In the genomic region with DNA sequence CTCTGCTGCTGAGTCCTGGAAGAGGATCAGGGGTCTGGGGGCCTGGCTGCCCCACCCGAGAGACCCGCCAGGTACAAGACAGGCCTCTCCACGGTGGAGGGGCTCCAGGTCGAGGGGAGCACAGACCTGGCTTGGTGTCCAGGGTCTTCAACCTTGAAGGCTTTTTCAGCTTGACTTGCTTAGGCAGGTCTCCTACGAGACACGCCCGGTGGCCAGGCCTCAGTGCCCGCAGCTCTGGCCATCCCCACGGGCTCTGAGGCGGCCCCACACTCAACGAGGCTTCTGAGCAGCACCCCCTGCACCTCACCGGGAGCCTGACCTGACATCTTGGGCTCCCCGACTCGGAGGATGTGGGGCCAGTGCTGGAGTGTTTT, we compare ENCODE assay signal across 12 cellular contexts. TPM values are rescaled to one million over a fixed set of nuclear protein-coding genes. Genes with fewer than 3 reads are reported as not detected.
DNase-seq lines count a peak whose midpoint lies in the region; ATAC-seq, FAIRE-seq and TF ChIP-seq lines count a peak whose summit lies in the region.
"Had no signal": no experiment of that assay in that cellular context is flagged by ENCODE, and none has a peak within 500 bp of the region (broad histone marks: within the 10 kb centered on the region; RNA-seq: fewer than 3 reads in every experiment).

No MANE protein-coding gene starts in this region.

- no peaks in the 10 kb centered on the region for H3K9me3 Mint-ChIP-seq in activated naive CD4-positive, alpha-beta T cell treated with anti-CD3 and anti-CD28 coated beads for 36 hours
- H3K9me3 Mint-ChIP-seq: neural crest cell had no signal

- no peaks in the 10 kb centered on the region for H3K27me3 Mint-ChIP-seq in activated naive CD4-positive, alpha-beta T cell treated with anti-CD3 and anti-CD28 coated beads for 36 hours (ENCODE audit: low read depth)

- no peak overlapping the region for H4K91ac ChIP-seq in H1 (replicated peaks; ENCODE audit: insufficient read length, low read length)

- no peaks in the 10 kb centered on the region for H3K36me3 ChIP-seq in OCI-LY7 (ENCODE audit: insufficient read depth, low read length)
- H3K36me3 ChIP-seq in H1 (ENCODE audit: control insufficient read depth in 2 of 4, insufficient read depth in 4 of 4, low read length in 3 of 4), result no peaks in the 10 kb centered on the region
- H3K36me3 ChIP-seq in thymus (ENCODE audit: control insufficient read depth, insufficient read depth), result no peaks in the 10 kb centered on the region
- H3K36me3 ChIP-seq: tibial artery had no signal

- CTCF ChIA-PET in activated naive CD4-positive, alpha-beta T cell treated with anti-CD3 and anti-CD28 coated beads for 36 hours (lab: Charles Lee), result interaction anchor here (0.6 to 1.0 kb wide), 4 partner anchors 9 to 166 kb away, joined by 3 to 5 read pairs (median 3); no protein-coding TSS in a partner anchor
- CTCF ChIA-PET in OCI-LY7 (lab: Charles Lee; ENCODE audit: unreplicated experiment) (interaction anchor here (0.6 kb wide), 1 partner anchor 41 kb away, joined by 10 read pairs; no protein-coding TSS in a partner anchor), H1 (lab: Charles Lee; ENCODE audit: partially characterized antibody) (interaction anchor here (0.9 to 1.7 kb wide), 3 partner anchors 10 to 40 kb away, joined by 3 to 5 read pairs (median 4); no protein-coding TSS in a partner anchor)

- H2AFZ ChIP-seq in OCI-LY7 (ENCODE audit: low read length) (no peak overlapping the region), H1 (ENCODE audit: low read length) (no peak overlapping the region)

- H4K5ac ChIP-seq in H1 (ENCODE audit: insufficient read length, low read depth, low read length), result no peak overlapping the region

- no peaks in the 10 kb centered on the region for H3K36me3 Mint-ChIP-seq in activated naive CD4-positive, alpha-beta T cell treated with anti-CD3 and anti-CD28 coated beads for 36 hours (ENCODE audit: low read depth)

- no peak for TF ChIP-seq POLR2A in H1 (IDR thresholded peaks at IDR 0.05; ENCODE audit: control extremely low read depth in 1 of 2, low read depth in 2 of 2, low read length in 2 of 2)

- no peak overlapping the region for H3K9ac ChIP-seq in H1 (replicated peaks in 1 of 4; ENCODE audit: extremely low read depth in 1 of 4, low read depth in 3 of 4, low read length in 3 of 4)

- H3K79me1 ChIP-seq in H1 (ENCODE audit: low read depth, low read length), result no peaks in the 10 kb centered on the region

- H3K4me3 ChIP-seq in OCI-LY7 (ENCODE audit: low read depth, low read length, poor library complexity, severe bottlenecking) (peak overlapping the region; percentile 71), H1 (ENCODE audit: extremely low read depth in 1 of 4, insufficient read depth in 2 of 4, low read depth in 3 of 4, low read length in 4 of 4) (no peak overlapping the region), thymus (ENCODE audit: low read length) (peak overlapping the region; percentile 51)
- H3K4me3 ChIP-seq: tibial artery had no signal

- H3K27ac Mint-ChIP-seq in activated naive CD4-positive, alpha-beta T cell treated with anti-CD3 and anti-CD28 coated beads for 36 hours, result peak overlapping the region; percentile 70

- no peak overlapping the region for H2AK5ac ChIP-seq in H1 (ENCODE audit: low read depth, low read length)

- no peak overlapping the region; the same call in 1 of the 2 replicates for H4K8ac ChIP-seq in H1 (ENCODE audit: extremely low read depth, insufficient read depth, low read length)

- BruUV-seq in OCI-LY7 (replicated peaks; lab: Mats Ljungman, UMichigan), result TSS peak; percentile 59

- H3K4me3 Mint-ChIP-seq in activated naive CD4-positive, alpha-beta T cell treated with anti-CD3 and anti-CD28 coated beads for 36 hours, result peak overlapping the region; percentile 81
- H3K4me3 Mint-ChIP-seq: neural crest cell had no signal

- DNase-seq in activated naive CD4-positive, alpha-beta T cell treated with anti-CD3 and anti-CD28 coated beads for 36 hours, result no peak
- no peak for DNase-seq in activated naive CD4-positive, alpha-beta T cell (lab: John Stamatoyannopoulos, UW)
- DNase-seq in OCI-LY7 (ENCODE audit: low spot score), result no peak
- DNase-seq in H1 (ENCODE audit: low read depth in 1 of 2, low spot score in 2 of 2), result no peak
- DNase-seq in OCI-M2 (lab: John Stamatoyannopoulos, UW; ENCODE audit: unreplicated experiment), result no peak
- no peak for DNase-seq in medulla oblongata (ENCODE audit: extremely low spot score)
- DNase-seq: NCI-H187 had no signal

- TF ChIP-seq RAD21 in H1 (IDR thresholded peaks at IDR 0.05 in 1 of 2, conservative IDR thresholded peaks at IDR 0.05 in 1 of 2; ENCODE audit: low read depth in 2 of 2, low read length in 2 of 2), result no peak

- no peak overlapping the region for H2BK20ac ChIP-seq in H1 (ENCODE audit: low read length)

- H3K18ac ChIP-seq in H1 (ENCODE audit: extremely low read depth, low read length), result no peak overlapping the region

- WGBS in H1 (ENCODE audit: extremely low coverage in 1 of 2, insufficient coverage in 1 of 2, insufficient read length in 1 of 2, insufficient replicate concordance in 2 of 2, low coverage in 1 of 2, low lambda C conversion rate in 2 of 2, missing lambda C conversion rate in 1 of 2), 2 experiments, result 91% methylated on average over 14 of the region's 14 CpGs; no CpG with 5 or more reads in 1 of the 2 experiments
- WGBS in thymus, result 42% methylated on average over 14 of the region's 14 CpGs

- no peak overlapping the region for H2BK12ac ChIP-seq in H1 (ENCODE audit: low read depth, low read length)

- H3K4me1 ChIP-seq in OCI-LY7 (ENCODE audit: insufficient read depth, low read length, poor library complexity, severe bottlenecking) (peaks cover 63% of the 10 kb centered on the region), H1 (replicated peaks in 1 of 4; ENCODE audit: control insufficient read depth in 3 of 4, insufficient read depth in 4 of 4, low read length in 3 of 4) (peaks cover 0 to 10% (median 5%) of the 10 kb centered on the region in 4 experiments; a peak in 3 of 7 replicates), thymus (ENCODE audit: control insufficient read depth, insufficient read depth, low read length) (peaks cover 12% of the 10 kb centered on the region)

- no peaks in the 10 kb centered on the region for H3K79me2 ChIP-seq in OCI-LY7 (ENCODE audit: insufficient read depth, low read depth, low read length)
- H3K79me2 ChIP-seq in H1 (ENCODE audit: control insufficient read depth in 1 of 2, insufficient read depth in 2 of 2, low read length in 2 of 2), result no peaks in the 10 kb centered on the region

- no peaks in the 10 kb centered on the region for H3K9me3 ChIP-seq in OCI-LY7 (ENCODE audit: low read length)
- no peaks in the 10 kb centered on the region for H3K9me3 ChIP-seq in H1 (ENCODE audit: insufficient read depth in 2 of 2, low read depth in 1 of 2, low read length in 1 of 2)
- H3K9me3 ChIP-seq in thymus (ENCODE audit: control insufficient read depth), result peaks cover 1% of the 10 kb centered on the region
- H3K9me3 ChIP-seq: tibial artery had no signal

- H3K9me2 ChIP-seq in OCI-LY7 (ENCODE audit: insufficient read depth, low read length), result no peaks in the 10 kb centered on the region

- no peak overlapping the region for H2BK120ac ChIP-seq in H1 (replicated peaks; ENCODE audit: low read depth, low read length)

- POLR2A ChIA-PET in OCI-LY7 (lab: Charles Lee), result interaction anchor here (2.6 kb wide), 1 partner anchor 10 kb away, joined by 10 read pairs; no protein-coding TSS in a partner anchor
- POLR2A ChIA-PET in H1 (lab: Charles Lee; ENCODE audit: partially characterized antibody), result interaction anchor here (1.3 kb wide), 1 partner anchor 21 kb away, joined by 3 read pairs; no protein-coding TSS in a partner anchor

- H3K4ac ChIP-seq in H1 (replicated peaks; ENCODE audit: insufficient read length, low read depth, low read length), result no peak overlapping the region

- no peaks in the 10 kb centered on the region; the same call in 1 of the 2 replicates for H3K23me2 ChIP-seq in H1 (ENCODE audit: low read depth, low read length)

- H3K27ac ChIP-seq in OCI-LY7 (ENCODE audit: low read depth, low read length, poor library complexity, severe bottlenecking) (peak overlapping the region; percentile 91), H1 (ENCODE audit: low read depth, low read length) (no peak overlapping the region), thymus (ENCODE audit: low read depth) (peak overlapping the region; percentile 18)
- H3K27ac ChIP-seq: epithelial cell of prostate, tibial artery had no signal

- no peak for TF ChIP-seq EP300 in H1 (IDR thresholded peaks at IDR 0.05; ENCODE audit: borderline replicate concordance in 1 of 2, low read depth in 2 of 2, low read length in 2 of 2)

- H3K27me3 ChIP-seq in H1 (replicated peaks in 1 of 4; ENCODE audit: control insufficient read depth in 3 of 4, extremely low read depth in 1 of 4, insufficient read depth in 3 of 4, low read length in 3 of 4), result no peaks in the 10 kb centered on the region; a peak in 1 of 7 replicates
- peaks cover 5% of the 10 kb centered on the region for H3K27me3 ChIP-seq in thymus (ENCODE audit: control insufficient read depth, insufficient read depth)
- H3K27me3 ChIP-seq: tibial artery had no signal

- no peaks in the 10 kb centered on the region for H4K20me1 ChIP-seq in OCI-LY7 (ENCODE audit: insufficient read depth, low read length)
- H4K20me1 ChIP-seq in H1 (replicated peaks in 1 of 2; ENCODE audit: control insufficient read depth in 1 of 2, insufficient read depth in 2 of 2, low read length in 2 of 2), result no peaks in the 10 kb centered on the region

- TF ChIP-seq CTCF in OCI-LY7 (conservative IDR thresholded peaks at IDR 0.05; ENCODE audit: low read length), result no peak
- TF ChIP-seq CTCF in H1 (IDR thresholded peaks at IDR 0.05; ENCODE audit: control extremely low read depth in 1 of 3, insufficient read depth in 1 of 3, low read depth in 1 of 3, low read length in 3 of 3), result no peak

- H3K4me2 ChIP-seq in OCI-LY7 (ENCODE audit: low read length) (peak overlapping the region; percentile 96), H1 (ENCODE audit: insufficient read depth in 1 of 2, low read depth in 2 of 2, low read length in 2 of 2) (no peak overlapping the region)

- H3K14ac ChIP-seq in H1 (ENCODE audit: insufficient read length), result no peak overlapping the region

- peak overlapping the region; percentile 71 for H2BK5ac ChIP-seq in H1 (ENCODE audit: low read depth, low read length)

- intact Hi-C loops in activated naive CD4-positive, alpha-beta T cell treated with anti-CD3 and anti-CD28 coated beads for 36 hours (cut with micrococcal nuclease), result loop anchor here (5.0 kb wide), 1 partner anchor 42 kb away; the partner anchor contains the start of gene MAPK11
- intact Hi-C loops in OCI-LY7 (cut with micrococcal nuclease; ENCODE audit: unreplicated experiment), result loop anchor here (1.0 kb wide), 2 partner anchors 13 to 22 kb away; partner anchors contain the start of gene DENND6B

- no peak for FAIRE-seq in H1 (lab: Jason Lieb, UNC)

- H3K23ac ChIP-seq in H1 (ENCODE audit: insufficient read length), result no peak overlapping the region

- H3K4me1 Mint-ChIP-seq in activated naive CD4-positive, alpha-beta T cell treated with anti-CD3 and anti-CD28 coated beads for 36 hours (ENCODE audit: low read depth), result peaks cover 17% of the 10 kb centered on the region

- 0 out of 2 replicates have a peak overlapping the region, but pooled peaks have one; percentile 72 for H2BK15ac ChIP-seq in H1 (ENCODE audit: low read length)

- no peak overlapping the region for H3K56ac ChIP-seq in H1 (replicated peaks; ENCODE audit: insufficient read length, low read depth, low read length)

- ATAC-seq in GM18861 (IDR thresholded peaks at IDR 0.05; ENCODE audit: unreplicated experiment), result no peak

RNA-seq across cellular contexts. Expression of gene PLXNB2, which starts 6.6 kb away (rescaled TPM):
- 10 to 100 TPM in 1 of 2 experiments, 1 to 10 TPM in 1; 9.8 to 10.4 TPM for total RNA-seq in activated naive CD4-positive, alpha-beta T cell treated with anti-CD3 and anti-CD28 coated beads for 36 hours
- total RNA-seq in OCI-LY7 (2014; rRNA removed; shearing (Covaris generic)), result 10.7 and 13.6 TPM in 2 replicates
- 38.9 and 39.2 TPM in 2 replicates for total RNA-seq in OCI-LY7 (2022)
- 92.8 and 106 TPM in 2 replicates for total RNA-seq in H1 (2021; fragmentation: NEBNext Ultra II Directional; extraction: Animal tissue kit (Norgen Biotek cat#: 25700))
- 58.3 and 83.3 TPM in 2 replicates for polyA plus RNA-seq in H1 (2011; rRNA removed)
- 58.5 TPM for polyA plus RNA-seq in H1 (2011; cell fraction: cytosol; rRNA removed)
- polyA plus RNA-seq in H1 (2011; cell fraction: nucleus; rRNA removed), result 226 TPM
- 63.1 to 97.9 TPM (median 90.3 TPM) in 4 replicates for polyA plus RNA-seq in H1 (2012, experiment 1 of 2)
- 97.7 TPM for polyA plus RNA-seq in H1 (2012, experiment 2 of 2)
- polyA plus RNA-seq in H1 (2013, experiment 1 of 2), result 115 TPM
- polyA plus RNA-seq in H1 (2013, experiment 2 of 2), result 92.5 TPM
- 71.0 and 71.3 TPM in 2 replicates for polyA minus RNA-seq in H1 (2011; rRNA and poly(A)+ RNA removed)
- 70.6 TPM for polyA minus RNA-seq in H1 (2011; cell fraction: cytosol; rRNA and poly(A)+ RNA removed)
- polyA minus RNA-seq in H1 (2011; cell fraction: nucleus; rRNA and poly(A)+ RNA removed), result 62.9 TPM
- 53.2 TPM for polyA plus RNA-seq in thymus

RNA-seq across cellular contexts. Expression of gene DENND6B, which starts 12.7 kb away (rescaled TPM):
- 1 to 10 TPM; 1.8 to 2.1 TPM for total RNA-seq in activated naive CD4-positive, alpha-beta T cell treated with anti-CD3 and anti-CD28 coated beads for 36 hours
- 25.0 and 31.6 TPM in 2 replicates for total RNA-seq in OCI-LY7 (2014; rRNA removed; shearing (Covaris generic))
- 38.1 and 45.0 TPM in 2 replicates for total RNA-seq in OCI-LY7 (2022)
- total RNA-seq in H1 (2021; fragmentation: NEBNext Ultra II Directional; extraction: Animal tissue kit (Norgen Biotek cat#: 25700)), result 1.1 TPM in 2 replicates
- 1.9 and 3.6 TPM in 2 replicates for polyA plus RNA-seq in H1 (2011; rRNA removed)
- polyA plus RNA-seq in H1 (2011; cell fraction: cytosol; rRNA removed), result 2.0 TPM
- polyA plus RNA-seq in H1 (2011; cell fraction: nucleus; rRNA removed), result 13.0 TPM
- 0.58 to 2.1 TPM (median 1.6 TPM) in 4 replicates for polyA plus RNA-seq in H1 (2012, experiment 1 of 2)
- 0.84 TPM for polyA plus RNA-seq in H1 (2012, experiment 2 of 2)
- polyA plus RNA-seq in H1 (2013, experiment 1 of 2), result 0.75 TPM
- 0.75 TPM for polyA plus RNA-seq in H1 (2013, experiment 2 of 2)
- 0.32 and 0.50 TPM in 2 replicates for polyA minus RNA-seq in H1 (2011; rRNA and poly(A)+ RNA removed)
- 1.2 TPM for polyA minus RNA-seq in H1 (2011; cell fraction: cytosol; rRNA and poly(A)+ RNA removed)
- polyA minus RNA-seq in H1 (2011; cell fraction: nucleus; rRNA and poly(A)+ RNA removed), result 1.4 TPM
- 8.3 TPM for polyA plus RNA-seq in thymus

RNA-seq across cellular contexts. Expression of gene PPP6R2, which starts 29.1 kb away (rescaled TPM):
- 10 to 100 TPM; 33.7 to 34.7 TPM for total RNA-seq in activated naive CD4-positive, alpha-beta T cell treated with anti-CD3 and anti-CD28 coated beads for 36 hours
- 55.0 and 64.5 TPM in 2 replicates for total RNA-seq in OCI-LY7 (2014; rRNA removed; shearing (Covaris generic))
- total RNA-seq in OCI-LY7 (2022), result 62.3 and 65.8 TPM in 2 replicates
- total RNA-seq in H1 (2021; fragmentation: NEBNext Ultra II Directional; extraction: Animal tissue kit (Norgen Biotek cat#: 25700)), result 32.2 and 32.3 TPM in 2 replicates
- polyA plus RNA-seq in H1 (2011; rRNA removed) (25.0 and 33.1 TPM in 2 replicates), thymus (45.4 TPM)
- polyA plus RNA-seq in H1 (2011; cell fraction: cytosol; rRNA removed), result 34.4 TPM
- polyA plus RNA-seq in H1 (2011; cell fraction: nucleus; rRNA removed), result 140 TPM
- 24.5 to 41.1 TPM (median 35.3 TPM) in 4 replicates for polyA plus RNA-seq in H1 (2012, experiment 1 of 2)
- 25.1 TPM for polyA plus RNA-seq in H1 (2012, experiment 2 of 2)
- 17.9 TPM for polyA plus RNA-seq in H1 (2013, experiment 1 of 2)
- 16.7 TPM for polyA plus RNA-seq in H1 (2013, experiment 2 of 2)
- 30.2 and 31.7 TPM in 2 replicates for polyA minus RNA-seq in H1 (2011; rRNA and poly(A)+ RNA removed)
- polyA minus RNA-seq in H1 (2011; cell fraction: cytosol; rRNA and poly(A)+ RNA removed), result 23.9 TPM
- polyA minus RNA-seq in H1 (2011; cell fraction: nucleus; rRNA and poly(A)+ RNA removed), result 34.9 TPM

RNA-seq across cellular contexts. Expression of gene MAPK11, which starts 43.9 kb away (rescaled TPM):
- total RNA-seq in activated naive CD4-positive, alpha-beta T cell treated with anti-CD3 and anti-CD28 coated beads for 36 hours, result 10 to 100 TPM; 17.5 to 17.9 TPM
- 12.0 and 13.0 TPM in 2 replicates for total RNA-seq in OCI-LY7 (2014; rRNA removed; shearing (Covaris generic))
- 18.6 and 19.7 TPM in 2 replicates for total RNA-seq in OCI-LY7 (2022)
- total RNA-seq in H1 (2021; fragmentation: NEBNext Ultra II Directional; extraction: Animal tissue kit (Norgen Biotek cat#: 25700)), result 1.5 TPM in 2 replicates
- polyA plus RNA-seq in H1 (2011; rRNA removed) (0.70 and 1.5 TPM in 2 replicates), thymus (17.7 TPM)
- polyA plus RNA-seq in H1 (2011; cell fraction: cytosol; rRNA removed), result 1.1 TPM
- 4.6 TPM for polyA plus RNA-seq in H1 (2011; cell fraction: nucleus; rRNA removed)
- 0.36 to 1.7 TPM (median 1.1 TPM) in 4 replicates for polyA plus RNA-seq in H1 (2012, experiment 1 of 2)
- 0.45 TPM for polyA plus RNA-seq in H1 (2012, experiment 2 of 2)
- polyA plus RNA-seq in H1 (2013, experiment 1 of 2), result 0.87 TPM
- 0.96 TPM for polyA plus RNA-seq in H1 (2013, experiment 2 of 2)
- polyA minus RNA-seq in H1 (2011; rRNA and poly(A)+ RNA removed), result 0.57 and 0.68 TPM in 2 replicates
- not detected for polyA minus RNA-seq in H1 (2011; cell fraction: cytosol; rRNA and poly(A)+ RNA removed)
- 1.00 TPM for polyA minus RNA-seq in H1 (2011; cell fraction: nucleus; rRNA and poly(A)+ RNA removed)

RNA-seq across cellular contexts. Expression of gene MAPK12, which starts 52.6 kb away (rescaled TPM):
- total RNA-seq in activated naive CD4-positive, alpha-beta T cell treated with anti-CD3 and anti-CD28 coated beads for 36 hours, result 10 to 100 TPM; 12.3 to 12.4 TPM
- 90.8 and 93.6 TPM in 2 replicates for total RNA-seq in OCI-LY7 (2014; rRNA removed; shearing (Covaris generic))
- total RNA-seq in OCI-LY7 (2022), result 84.9 and 90.1 TPM in 2 replicates
- 15.6 and 20.3 TPM in 2 replicates for total RNA-seq in H1 (2021; fragmentation: NEBNext Ultra II Directional; extraction: Animal tissue kit (Norgen Biotek cat#: 25700))
- polyA plus RNA-seq in H1 (2011; rRNA removed) (17.3 and 25.9 TPM in 2 replicates), thymus (8.2 TPM)
- polyA plus RNA-seq in H1 (2011; cell fraction: cytosol; rRNA removed), result 24.5 TPM
- polyA plus RNA-seq in H1 (2011; cell fraction: nucleus; rRNA removed), result 83.3 TPM
- polyA plus RNA-seq in H1 (2012, experiment 1 of 2), result 13.2 to 20.0 TPM (median 18.2 TPM) in 4 replicates
- polyA plus RNA-seq in H1 (2012, experiment 2 of 2), result 15.2 TPM
- polyA plus RNA-seq in H1 (2013, experiment 1 of 2), result 14.5 TPM
- polyA plus RNA-seq in H1 (2013, experiment 2 of 2), result 11.9 TPM
- 8.8 and 9.6 TPM in 2 replicates for polyA minus RNA-seq in H1 (2011; rRNA and poly(A)+ RNA removed)
- polyA minus RNA-seq in H1 (2011; cell fraction: cytosol; rRNA and poly(A)+ RNA removed), result 11.2 TPM
- polyA minus RNA-seq in H1 (2011; cell fraction: nucleus; rRNA and poly(A)+ RNA removed), result 19.5 TPM

Comparison
In these comparisons a context has a peak if more than half of its experiments do, and no peak if none do; other contexts are left out.
1. H3K4me3 ChIP-seq: peak in OCI-LY7 (single experiment) and thymus (single experiment); none in H1 (0 of 4).
2. RNA of gene DENND6B, which starts 12.7 kb away (total RNA-seq): 25.0 to 45.0 TPM in OCI-LY7; 1.8 to 2.1 TPM in activated naive CD4-positive, alpha-beta T cell treated with anti-CD3 and anti-CD28 coated beads for 36 hours and 1.1 TPM in H1; every median in the first group is over 4 times any median in the second.